ENCODE assay signal across 9 cellular contexts in the genomic region with DNA sequence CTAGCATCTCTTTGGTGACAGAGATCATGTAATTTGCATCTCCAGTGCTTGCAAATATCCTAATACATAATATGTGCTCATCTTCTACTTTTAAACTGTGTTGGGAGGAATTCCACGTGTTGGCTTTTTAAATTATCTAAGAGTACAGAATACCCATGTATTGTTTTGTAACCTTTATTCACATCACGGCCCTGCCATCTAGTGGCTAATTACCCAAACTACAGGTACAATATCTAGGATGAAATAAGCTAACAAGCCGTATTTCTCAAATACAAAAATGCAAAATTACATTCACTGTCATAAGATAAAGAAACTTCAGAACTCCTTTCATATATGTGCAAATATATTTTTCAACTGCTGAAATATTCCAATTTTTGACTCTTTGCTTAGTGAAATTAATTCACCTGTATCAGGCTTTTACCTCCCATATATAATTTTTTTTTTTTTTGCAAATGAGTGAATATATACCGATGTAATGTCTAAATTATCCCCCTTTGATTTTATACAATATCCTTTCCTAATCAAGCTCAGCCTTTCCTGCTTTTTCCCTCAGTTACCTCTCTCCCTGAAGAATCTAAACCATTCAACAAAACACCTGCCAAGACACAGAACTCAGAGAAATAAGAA. TPM values are rescaled to one million over a fixed set of nuclear protein-coding genes. Genes with fewer than 3 reads are reported as not detected.
A peak's percentile ranks its signal among the peaks of the same experiment; 100 is the strongest.
DNase-seq lines count a peak whose midpoint lies in the region; ATAC-seq and TF ChIP-seq lines count a peak whose summit lies in the region.
"Had no signal": no experiment of that assay in that cellular context is flagged by ENCODE, and none has a peak within 500 bp of the region (broad histone marks: within the 10 kb centered on the region; RNA-seq: fewer than 3 reads in every experiment).

No MANE protein-coding gene starts in this region.

- H3K36me3 ChIP-seq in ascending aorta (no peaks in the 10 kb centered on the region), kidney epithelial cell (ENCODE audit: control insufficient read depth, insufficient read depth, low read length) (no peaks in the 10 kb centered on the region)

- no peak overlapping the region for H3K27ac ChIP-seq in ascending aorta

- no peak overlapping the region for H3K4me3 Mint-ChIP-seq in activated T-cell treated with anti-CD3 and anti-CD28 coated beads, Interleukin-2, amount 50 U/mL, for 4 hours
- H3K4me3 Mint-ChIP-seq: naive thymus-derived CD8-positive, alpha-beta T cell had no signal

- ATAC-seq in GM21528 (IDR thresholded peaks at IDR 0.05; ENCODE audit: low FRiP score, unreplicated experiment) (peak; percentile 54), GM21825 (IDR thresholded peaks at IDR 0.05; ENCODE audit: unreplicated experiment) (no peak)
- ATAC-seq in activated T-cell treated with anti-CD3 and anti-CD28 coated beads, Interleukin-2, amount 50 U/mL, for 4 hours: no peak

- DNase-seq in DMS53 treated with DMSO at 0.1 percent for 48 hours (lab: John Stamatoyannopoulos, UW; ENCODE audit: unreplicated experiment) (peak; percentile 44), NCI-H2029 treated with DMSO at 0.1 percent for 48 hours (lab: John Stamatoyannopoulos, UW) (peak; percentile 38), ascending aorta (ENCODE audit: low spot score in 2 of 2) (no peak), kidney epithelial cell (ENCODE audit: low read depth) (no peak), GM19240 (ENCODE audit: insufficient read length, low spot score) (no peak)
- no peak for DNase-seq in activated T-cell treated with anti-CD3 and anti-CD28 coated beads, Interleukin-2, amount 50 U/mL, for 4 hours

- TF ChIP-seq CTCF in ascending aorta (IDR thresholded peaks at IDR 0.05) (peak; percentile 15 to 44 (median 35)), kidney epithelial cell (IDR thresholded peaks at IDR 0.05; ENCODE audit: insufficient read depth, low read length, poor library complexity, severe bottlenecking) (peak; percentile 47)

- H3K27me3 ChIP-seq in ascending aorta (no peaks in the 10 kb centered on the region), kidney epithelial cell (ENCODE audit: control insufficient read depth, insufficient read depth, low read length) (no peaks in the 10 kb centered on the region)

- no peaks in the 10 kb centered on the region for H3K4me1 Mint-ChIP-seq in activated T-cell treated with anti-CD3 and anti-CD28 coated beads, Interleukin-2, amount 50 U/mL, for 4 hours (ENCODE audit: low read depth)
- H3K4me1 Mint-ChIP-seq: naive thymus-derived CD8-positive, alpha-beta T cell had no signal

- intact Hi-C loops in ascending aorta (cut with DNase I): no loop called here

- H3K9me3 ChIP-seq in ascending aorta: no peaks in the 10 kb centered on the region

- no peaks in the 10 kb centered on the region for H3K4me1 ChIP-seq in ascending aorta

- peaks cover 17% of the 10 kb centered on the region for H3K27me3 Mint-ChIP-seq in activated T-cell treated with anti-CD3 and anti-CD28 coated beads, Interleukin-2, amount 50 U/mL, for 4 hours (ENCODE audit: low read depth)

- H3K4me3 ChIP-seq in ascending aorta: no peak overlapping the region
- no peak overlapping the region for H3K4me3 ChIP-seq in kidney epithelial cell (ENCODE audit: low read depth, low read length)

- no peaks in the 10 kb centered on the region for H3K36me3 Mint-ChIP-seq in activated T-cell treated with anti-CD3 and anti-CD28 coated beads, Interleukin-2, amount 50 U/mL, for 4 hours (ENCODE audit: insufficient read depth)

- H3K9me3 Mint-ChIP-seq in activated T-cell treated with anti-CD3 and anti-CD28 coated beads, Interleukin-2, amount 50 U/mL, for 4 hours: peaks cover 7% of the 10 kb centered on the region

RNA-seq across cellular contexts. Expression of gene LSM8, which starts 30.3 kb away (rescaled TPM):
- 7.9 TPM for total RNA-seq in ascending aorta
- 50.9 and 82.2 TPM in 2 replicates for total RNA-seq in kidney epithelial cell
- total RNA-seq in activated T-cell treated with anti-CD3 and anti-CD28 coated beads, Interleukin-2, amount 50 U/mL, for 4 hours: 10 to 100 TPM; 45.9 to 51.7 (median 50.6) TPM

Comparison
In these comparisons a context has a peak if more than half of its experiments do, and no peak if none do; other contexts are left out.
1. DNase-seq: peak in DMS53 treated with DMSO at 0.1 percent for 48 hours (single experiment) and NCI-H2029 treated with DMSO at 0.1 percent for 48 hours (single experiment); none in ascending aorta (0 of 2), kidney epithelial cell (single experiment), activated T-cell treated with anti-CD3 and anti-CD28 coated beads, Interleukin-2, amount 50 U/mL, for 4 hours (single experiment) and GM19240 (single experiment).